31 cellular contexts compared by ENCODE assay signal in genomic region chr2:95061119-95061512, GRCh38. TPM values are rescaled to one million over a fixed set of nuclear protein-coding genes. Genes with fewer than 3 reads are reported as not detected.
DNase-seq lines count a peak whose midpoint lies in the region; ATAC-seq and TF ChIP-seq lines count a peak whose summit lies in the region.
"Had no signal": no experiment of that assay in that cellular context is flagged by ENCODE, and none has a peak within 500 bp of the region (broad histone marks: within the 10 kb centered on the region; RNA-seq: fewer than 3 reads in every experiment).

No MANE protein-coding gene starts in this region.

- H3K9me3 Mint-ChIP-seq in activated naive CD4-positive, alpha-beta T cell treated with anti-CD3 and anti-CD28 coated beads, Interleukin-2, amount 50 U/mL, for 24 hours, result no peaks in the 10 kb centered on the region
- H3K9me3 Mint-ChIP-seq: activated T-cell treated with anti-CD3 and anti-CD28 coated beads, Interleukin-2, amount 50 U/mL, for 4 hours; naive B cell; stimulated activated naive B cell treated with anti-CD40 and anti-IgM and Interleukin-4, amounts not matched to agents 10 μg/mL and 1 μg/mL and 100 μg/mL, for 72 hours had no signal

- H3K27me3 ChIP-seq in dorsolateral prefrontal cortex (peaks cover 0 to 2% (median 0%) of the 10 kb centered on the region in 45 donors), lower lobe of right lung (ENCODE audit: low read depth) (no peaks in the 10 kb centered on the region)
- H3K27me3 ChIP-seq: hepatocyte, ovary, Peyer's patch, vagina had no signal

- H3K4me3 Mint-ChIP-seq in activated naive CD4-positive, alpha-beta T cell treated with anti-CD3 and anti-CD28 coated beads, Interleukin-2, amount 50 U/mL, for 24 hours, result no peak overlapping the region
- H3K4me3 Mint-ChIP-seq in T-helper 17 cell, result no peak overlapping the region
- H3K4me3 Mint-ChIP-seq: activated T-cell treated with anti-CD3 and anti-CD28 coated beads, Interleukin-2, amount 50 U/mL, for 4 hours; brain; naive B cell; stimulated activated naive B cell treated with anti-CD40 and anti-IgM and Interleukin-4, amounts not matched to agents 10 μg/mL and 1 μg/mL and 100 μg/mL, for 72 hours had no signal

- H3K27ac ChIP-seq in dorsolateral prefrontal cortex (peak overlapping the region; percentile 20 to 100 (median 98)), temporal lobe (ENCODE audit: low read depth, low read length) (peak overlapping the region; percentile 100), lower lobe of right lung (no peak overlapping the region)
- H3K27ac ChIP-seq: hepatocyte, ovary, Peyer's patch, thoracic aorta, vagina had no signal

- H3K36me3 ChIP-seq in lower lobe of right lung, result no peaks in the 10 kb centered on the region
- H3K36me3 ChIP-seq: ovary, Peyer's patch, thoracic aorta, vagina had no signal

- peaks cover 51% of the 10 kb centered on the region for H3K4me1 Mint-ChIP-seq in activated naive CD4-positive, alpha-beta T cell treated with anti-CD3 and anti-CD28 coated beads, Interleukin-2, amount 50 U/mL, for 24 hours
- peaks cover 30% of the 10 kb centered on the region for H3K4me1 Mint-ChIP-seq in T-helper 17 cell
- H3K4me1 Mint-ChIP-seq: naive B cell had no signal

- no peaks in the 10 kb centered on the region for H3K9me3 ChIP-seq in T-helper 17 cell (ENCODE audit: control insufficient read depth, low read length, poor library complexity, severe bottlenecking)
- no peaks in the 10 kb centered on the region for H3K9me3 ChIP-seq in lower lobe of right lung
- H3K9me3 ChIP-seq: ovary, Peyer's patch, thoracic aorta, vagina had no signal

- H3K4me3 ChIP-seq in dorsolateral prefrontal cortex (no peak overlapping the region), lower lobe of right lung (no peak overlapping the region)
- H3K4me3 ChIP-seq: hepatocyte, ovary, Peyer's patch, thoracic aorta, vagina had no signal

- peak overlapping the region; percentile 30 for H3K27ac Mint-ChIP-seq in activated naive CD4-positive, alpha-beta T cell treated with anti-CD3 and anti-CD28 coated beads, Interleukin-2, amount 50 U/mL, for 24 hours
- peak overlapping the region; percentile 91 for H3K27ac Mint-ChIP-seq in T-helper 17 cell
- H3K27ac Mint-ChIP-seq: brain; stimulated activated naive B cell treated with anti-CD40 and anti-IgM and Interleukin-4, amounts not matched to agents 10 μg/mL and 1 μg/mL and 100 μg/mL, for 72 hours had no signal

- H3K27me3 Mint-ChIP-seq in activated naive CD4-positive, alpha-beta T cell treated with anti-CD3 and anti-CD28 coated beads, Interleukin-2, amount 50 U/mL, for 24 hours, result no peaks in the 10 kb centered on the region
- H3K27me3 Mint-ChIP-seq in T-helper 17 cell, result no peaks in the 10 kb centered on the region

- no peaks in the 10 kb centered on the region for H3K4me1 ChIP-seq in lower lobe of right lung
- H3K4me1 ChIP-seq: Peyer's patch had no signal

- ATAC-seq in T-helper 17 cell (no peak), lower lobe of right lung (no peak)
- ATAC-seq: esophagus mucosa; left lobe of liver; stimulated activated naive B cell treated with anti-CD40 and anti-IgM and Interleukin-4, amounts not matched to agents 10 μg/mL and 1 μg/mL and 100 μg/mL, for 72 hours had no signal

- TF ChIP-seq CTCF in dorsolateral prefrontal cortex (IDR thresholded peaks at IDR 0.05 in 54 of 56, conservative IDR thresholded peaks at IDR 0.05 in 2 of 56; ENCODE audit: low read depth in 1 of 56, partially characterized antibody in 56 of 56) (no peak), lower lobe of right lung (IDR thresholded peaks at IDR 0.05) (no peak)

- H3K36me3 Mint-ChIP-seq in activated naive CD4-positive, alpha-beta T cell treated with anti-CD3 and anti-CD28 coated beads, Interleukin-2, amount 50 U/mL, for 24 hours, result no peaks in the 10 kb centered on the region
- H3K36me3 Mint-ChIP-seq in T-helper 17 cell (ENCODE audit: low read depth), result no peaks in the 10 kb centered on the region
- H3K36me3 Mint-ChIP-seq: brain; naive B cell; stimulated activated naive B cell treated with anti-CD40 and anti-IgM and Interleukin-4, amounts not matched to agents 10 μg/mL and 1 μg/mL and 100 μg/mL, for 72 hours had no signal

- intact Hi-C loops in dorsolateral prefrontal cortex (cut with DNase I) (no loop called here), lower lobe of right lung (cut with DNase I) (no loop called here)

- DNase-seq in activated naive CD4-positive, alpha-beta T cell treated with Interleukin-2 at 50 U/mL for 16 hours, result no peak
- DNase-seq in T-helper 17 cell (no peak), dorsolateral prefrontal cortex (peak in 1 of 10 donors; percentile 17), COR-L47 (lab: John Stamatoyannopoulos, UW) (no peak), lower lobe of right lung (no peak)
- DNase-seq: activated CD4-positive, alpha-beta T cell treated with anti-CD3 and anti-CD28 coated beads for 48 hours; activated T-cell treated with anti-CD3 and anti-CD28 coated beads, Interleukin-2, amount 50 U/mL, for 4 hours; DMS 273 treated with DMSO at 0.1 percent for 48 hours; effector memory CD4-positive, alpha-beta T cell; H7; naive B cell; NCI-H1694 treated with DMSO at 0.1 percent for 48 hours; NCI-H2171 treated with DMSO at 0.1 percent for 48 hours; NCI-H524 treated with DMSO at 0.1 percent for 48 hours; ovary; SIG-M5; stimulated activated CD4-positive, alpha-beta T cell treated with anti-CD3 and anti-CD28 coated beads, Interleukin-12 subunit alpha, Interleukin-12 subunit beta, amount 100 ng/mL, for 4 hours; stimulated activated CD4-positive, alpha-beta T cell treated with anti-CD3 and anti-CD28 coated beads, Interleukin-4, amount 100 ng/mL, for 24 hours; stimulated activated naive B cell treated with anti-CD40 and anti-IgM and Interleukin-4, amounts not matched to agents 10 μg/mL and 1 μg/mL and 100 μg/mL, for 72 hours; SW 1271 had no signal

RNA-seq across cellular contexts. Expression of gene MAL, which starts 35.6 kb away (rescaled TPM):
- total RNA-seq in T-helper 17 cell (100 to 1,000 TPM; 127 to 159 TPM), dorsolateral prefrontal cortex (100 to 1,000 TPM in 74 of 120 experiments, 10 to 100 TPM in 46; 24.0 to 522 (median 118) TPM), temporal lobe (not detected), lower lobe of right lung (13.4 TPM)
- total RNA-seq: frontal cortex, LHCN-M2, thoracic aorta had no signal

Comparison
In these comparisons a context has a peak if more than half of its experiments do, and no peak if none do; other contexts are left out.
1. RNA of gene MAL, which starts 35.6 kb away (total RNA-seq): 127 to 159 TPM in T-helper 17 cell, 24.0 to 522 TPM in dorsolateral prefrontal cortex and 13.4 TPM in lower lobe of right lung (single experiment); not detected in temporal lobe (single experiment); every median in the first group is over 10 times any median in the second.